ENCODE assay signal across 15 cellular contexts in genomic region chr17:48598727-48599126, GRCh38. TPM values are rescaled to one million over a fixed set of nuclear protein-coding genes. Genes with fewer than 3 reads are reported as not detected.
DNase-seq lines count a peak whose midpoint lies in the region; ATAC-seq and TF ChIP-seq lines count a peak whose summit lies in the region.
"Had no signal": no experiment of that assay in that cellular context is flagged by ENCODE, and none has a peak within 500 bp of the region (broad histone marks: within the 10 kb centered on the region; RNA-seq: fewer than 3 reads in every experiment).

No MANE protein-coding gene starts in this region.

- peak overlapping the region; percentile 53; the same call in 1 of the 2 replicates for H3K56ac ChIP-seq in IMR-90 (ENCODE audit: extremely low read depth, insufficient read depth, low read length)

- peak overlapping the region; percentile 97 for H3K14ac ChIP-seq in IMR-90 (replicated peaks; ENCODE audit: low read depth, low read length)

- peaks cover 78 to 98% (median 83%) of the 10 kb centered on the region in 3 donors for H3K27me3 Mint-ChIP-seq in naive B cell

- no peaks in the 10 kb centered on the region; the same call in 1 of the 2 replicates for H3K9me3 ChIP-seq in AG04450 (ENCODE audit: control insufficient read depth, insufficient read depth, low read length)
- no peaks in the 10 kb centered on the region for H3K9me3 ChIP-seq in IMR-90 (ENCODE audit: control insufficient read depth, insufficient read depth, low read length)
- H3K9me3 ChIP-seq in gastroesophageal sphincter = no peaks in the 10 kb centered on the region

- POLR2A ChIA-PET in AG04450 (lab: Yijun Ruan, JAX) (interaction anchor here (0.7 to 3.0 kb wide), 4 partner anchors 11 to 50 kb away, joined by 3 to 13 read pairs (median 4); no protein-coding TSS in a partner anchor), IMR-90 (lab: Charles Lee; ENCODE audit: unreplicated experiment) (interaction anchor here (0.5 kb wide), 1 partner anchor 10 kb away, joined by 3 read pairs; no protein-coding TSS in a partner anchor)

- H3K4me3 ChIP-seq in AG04450 (ENCODE audit: low read depth, low read length) (peak overlapping the region; percentile 76), IMR-90 (ENCODE audit: insufficient read depth, low read depth, low read length) (no peak overlapping the region), astrocyte of the spinal cord (ENCODE audit: low read depth, low read length) (peak overlapping the region; percentile 57), gastroesophageal sphincter (no peak overlapping the region)

- peak overlapping the region in 1 of 6 donors; percentile 77 for H3K27ac Mint-ChIP-seq in naive B cell

- H4K5ac ChIP-seq in IMR-90 (ENCODE audit: low read depth, low read length) = peak overlapping the region; percentile 35; the same call in 1 of the 2 replicates

- DNase-seq in AG04450 (ENCODE audit: low read depth, low spot score) (no peak), IMR-90 (no peak), astrocyte of the spinal cord (ENCODE audit: low read depth, low spot score) (no peak), naive B cell (no peak), COLO829 (ENCODE audit: low spot score) (no peak), NCI-H226 (no peak)
- DNase-seq: activated T-cell treated with anti-CD3 and anti-CD28 coated beads, Interleukin-2, amount 50 U/mL, for 48 hours; NCI-H446; nucleus accumbens; RPMI8226; WERI-Rb-1 had no signal

- peaks cover 25 to 47% (median 42%) of the 10 kb centered on the region in 3 donors for H3K4me1 Mint-ChIP-seq in naive B cell

- H2AFZ ChIP-seq in IMR-90 (replicated peaks; ENCODE audit: low read length, poor library complexity) = peak overlapping the region; percentile 71

- H3K18ac ChIP-seq in IMR-90 (ENCODE audit: low read depth, low read length) = no peak overlapping the region; the same call in 1 of the 2 replicates

- H3K27ac ChIP-seq in AG04450 (ENCODE audit: low read depth, low read length) (peak overlapping the region; percentile 83), IMR-90 (ENCODE audit: insufficient read depth, low read length) (peak overlapping the region; percentile 99; the same call in 1 of the 2 replicates), gastroesophageal sphincter (no peak overlapping the region)
- H3K27ac ChIP-seq: WERI-Rb-1 had no signal

- TF ChIP-seq RAD21 in IMR-90 (IDR thresholded peaks at IDR 0.05; ENCODE audit: low read length) = no peak

- in situ Hi-C loops in IMR-90 (cut with MboI; ENCODE audit: low sequenced_read_pairs) (loop anchor here (5.0 to 10.0 kb wide), 2 partner anchors 261 to 574 kb away; no protein-coding TSS in a partner anchor), astrocyte of the spinal cord (cut with HindIII; ENCODE audit: low sequenced_read_pairs) (no loop called here)

- CTCF ChIA-PET in AG04450 (lab: Charles Lee) (interaction anchor here (0.8 kb wide), 1 partner anchor 247 kb away, joined by 3 read pairs; no protein-coding TSS in a partner anchor), IMR-90 (lab: Yijun Ruan, JAX) (no interaction called here)

- ATAC-seq in IMR-90 (ENCODE audit: low read depth) (no peak), naive B cell (ENCODE audit: low read depth in 2 of 2) (no peak), GM21825 (IDR thresholded peaks at IDR 0.05; ENCODE audit: unreplicated experiment) (no peak), gastroesophageal sphincter (no peak)

- peak overlapping the region; percentile 38 for H2AK5ac ChIP-seq in IMR-90 (ENCODE audit: low read depth, low read length)

- H4K91ac ChIP-seq in IMR-90 (ENCODE audit: insufficient read depth, low read depth, low read length) = peak overlapping the region; percentile 84

- no peak for TF ChIP-seq CTCF in AG04450 (IDR thresholded peaks at IDR 0.05; ENCODE audit: low read depth, low read length)
- TF ChIP-seq CTCF in IMR-90 (conservative IDR thresholded peaks at IDR 0.05; ENCODE audit: low read depth, low read length) = no peak
- TF ChIP-seq CTCF in astrocyte of the spinal cord (IDR thresholded peaks at IDR 0.05; ENCODE audit: low read depth, low read length) = no peak
- no peak for TF ChIP-seq CTCF in gastroesophageal sphincter (IDR thresholded peaks at IDR 0.05)

- peak overlapping the region; percentile 99 for H3K9ac ChIP-seq in IMR-90 (ENCODE audit: low read depth, low read length)

- H3K27me3 ChIP-seq in AG04450 (ENCODE audit: control insufficient read depth, insufficient read depth, low read length) (peaks cover 2% of the 10 kb centered on the region), IMR-90 (ENCODE audit: control insufficient read depth, insufficient read depth, low read length) (no peaks in the 10 kb centered on the region), gastroesophageal sphincter (peaks cover 90% of the 10 kb centered on the region)

- H3K4me1 ChIP-seq in IMR-90 (ENCODE audit: control insufficient read depth, insufficient read depth, low read length) = peaks cover 12% of the 10 kb centered on the region
- H3K4me1 ChIP-seq in gastroesophageal sphincter = peaks cover 0 to 68% (median 7%) of the 10 kb centered on the region in 3 donors

- peaks cover 24 to 42% of the 10 kb centered on the region in 2 experiments; a peak in 3 of 4 replicates for H3K79me1 ChIP-seq in IMR-90 (ENCODE audit: low read depth in 1 of 2, low read length in 2 of 2)

- no CpG with 5 or more reads among the region's 7 CpGs for WGBS in IMR-90 (ENCODE audit: extremely low coverage in 2 of 2, insufficient read length in 1 of 2), 2 experiments
- 43 to 57% methylated on average over 2 to 6 of the region's 7 CpGs for WGBS in gastroesophageal sphincter (ENCODE audit: low coverage in 1 of 2), 2 donors

- peak overlapping the region; percentile 98; the same call in 1 of the 2 replicates for H3K4ac ChIP-seq in IMR-90 (ENCODE audit: low read depth, low read length)

- H3K9me3 Mint-ChIP-seq in naive B cell = peaks cover 0 to 5% (median 0%) of the 10 kb centered on the region in 7 donors

- 0 out of 2 replicates have a peak overlapping the region, but pooled peaks have one; percentile 21 for H2BK20ac ChIP-seq in IMR-90 (ENCODE audit: low read depth, low read length)

- H3K36me3 ChIP-seq in IMR-90 (ENCODE audit: control insufficient read depth, insufficient read depth, low read length) = peaks cover 9% of the 10 kb centered on the region; the same call in 1 of the 2 replicates
- H3K36me3 ChIP-seq in gastroesophageal sphincter = peaks cover 0 to 3% of the 10 kb centered on the region in 2 donors
- H3K36me3 ChIP-seq: WERI-Rb-1 had no signal

- H2BK5ac ChIP-seq in IMR-90 (ENCODE audit: low read depth, low read length, poor library complexity, severe bottlenecking) = no peak overlapping the region

- no peak for TF ChIP-seq POLR2A in IMR-90 (IDR thresholded peaks at IDR 0.05; ENCODE audit: low read depth, low read length)
- TF ChIP-seq POLR2A in gastroesophageal sphincter (IDR thresholded peaks at IDR 0.05) = no peak

- intact Hi-C loops in IMR-90 (cut with micrococcal nuclease) = loop anchor here (1.0 kb wide), 1 partner anchor 12 kb away; no protein-coding TSS in a partner anchor

- H3K36me3 Mint-ChIP-seq in naive B cell = peaks cover 0 to 7% of the 10 kb centered on the region in 2 donors

- H4K8ac ChIP-seq in IMR-90 (ENCODE audit: low read depth in 2 of 2, low read length in 2 of 2) = peak overlapping the region; percentile 55 to 86

- peak overlapping the region; percentile 78 for H3K23ac ChIP-seq in IMR-90 (ENCODE audit: low read depth, low read length)

- dilution Hi-C loops in IMR-90 (cut with HindIII; ENCODE audit: low sequenced_read_pairs, unreplicated experiment) = no loop called here

- BruUV-seq in IMR-90 (replicated peaks; lab: Mats Ljungman, UMichigan) = no TSS peak

- peak overlapping the region; percentile 1 for H2AK9ac ChIP-seq in IMR-90 (replicated peaks; ENCODE audit: low read depth, low read length, poor library complexity)

- peak overlapping the region; percentile 95 for H3K4me2 ChIP-seq in IMR-90 (ENCODE audit: low read depth, low read length)

- TF ChIP-seq EP300 in gastroesophageal sphincter (IDR thresholded peaks at IDR 0.05) = no peak

- H3K9me1 ChIP-seq in IMR-90 (ENCODE audit: insufficient read depth, low read length) = 0 out of 2 replicates have a peak, but pooled peaks cover 3% of the 10 kb centered on the region

- H2BK15ac ChIP-seq in IMR-90 (ENCODE audit: low read depth, low read length) = 0 out of 3 replicates have a peak overlapping the region, but pooled peaks have one; percentile 18

- peak overlapping the region; percentile 67; the same call in 1 of the 2 replicates for H2BK120ac ChIP-seq in IMR-90 (ENCODE audit: low read depth, low read length)

- H4K20me1 ChIP-seq in IMR-90 (ENCODE audit: insufficient read depth, low read length) = peaks cover 15% of the 10 kb centered on the region

- peak overlapping the region in 6 of 8 donors; percentile 77 to 88 (median 82) for H3K4me3 Mint-ChIP-seq in naive B cell

RNA-seq across cellular contexts. Expression of gene HOXB5, which starts 5.1 kb away (rescaled TPM):
- polyA plus RNA-seq in AG04450 (2011; rRNA removed) (9.4 and 9.8 TPM in 2 replicates), IMR-90 (2012; rRNA removed) (18.0 and 18.1 TPM in 2 replicates), naive B cell (ENCODE audit: low read depth in 6 of 6) (not detected)
- 4.2 and 4.4 TPM in 2 replicates for polyA minus RNA-seq in AG04450 (2011; rRNA and poly(A)+ RNA removed)
- total RNA-seq in IMR-90 (2012; rRNA removed) (0.54 and 0.56 TPM in 2 replicates), gastroesophageal sphincter (1 to 10 TPM in 3 of 4 donors, under 1 TPM in 1; 0.27 to 2.7 (median 1.4) TPM)
- polyA plus RNA-seq in IMR-90 (2012; cell fraction: cytosol; rRNA removed) = 19.7 and 32.7 TPM in 2 replicates
- polyA plus RNA-seq in IMR-90 (2012; cell fraction: nucleus; rRNA removed; ENCODE audit: low replicate concordance) = 13.4 and 16.5 TPM in 2 replicates
- total RNA-seq: chondrocyte had no signal

RNA-seq across cellular contexts. Expression of gene HOXB6, which starts 6.1 kb away (rescaled TPM):
- 15.4 and 20.4 TPM in 2 replicates for polyA plus RNA-seq in AG04450 (2011; rRNA removed)
- 9.1 and 12.0 TPM in 2 replicates for polyA minus RNA-seq in AG04450 (2011; rRNA and poly(A)+ RNA removed)
- 11.1 and 11.9 TPM in 2 replicates for total RNA-seq in IMR-90 (2012; rRNA removed)
- 42.2 and 48.1 TPM in 2 replicates for polyA plus RNA-seq in IMR-90 (2012; rRNA removed)
- polyA plus RNA-seq in IMR-90 (2012; cell fraction: cytosol; rRNA removed) = 66.4 and 75.0 TPM in 2 replicates
- 27.7 and 38.2 TPM in 2 replicates for polyA plus RNA-seq in IMR-90 (2012; cell fraction: nucleus; rRNA removed; ENCODE audit: low replicate concordance)
- polyA plus RNA-seq in naive B cell (ENCODE audit: low read depth in 6 of 6) = not detected
- 10 to 100 TPM in 1 of 4 donors, 1 to 10 TPM in 3; 4.9 to 40.1 (median 5.1) TPM for total RNA-seq in gastroesophageal sphincter
- total RNA-seq: chondrocyte had no signal

RNA-seq across cellular contexts. Expression of gene HOXB3, which starts 8.7 kb away (rescaled TPM):
- polyA plus RNA-seq in AG04450 (2011; rRNA removed) (28.3 and 33.0 TPM in 2 replicates), IMR-90 (2012; rRNA removed) (59.6 and 76.4 TPM in 2 replicates), naive B cell (ENCODE audit: low read depth in 6 of 6) (under 1 TPM in 1 of 6 donors, not detected in 5; 0.05 TPM)
- 12.3 and 12.5 TPM in 2 replicates for polyA minus RNA-seq in AG04450 (2011; rRNA and poly(A)+ RNA removed)
- total RNA-seq in IMR-90 (2012; rRNA removed) (6.3 and 8.6 TPM in 2 replicates), gastroesophageal sphincter (10 to 100 TPM; 11.4 to 48.7 (median 24.2) TPM)
- polyA plus RNA-seq in IMR-90 (2012; cell fraction: cytosol; rRNA removed) = 31.9 and 71.7 TPM in 2 replicates
- 383 and 595 TPM in 2 replicates for polyA plus RNA-seq in IMR-90 (2012; cell fraction: nucleus; rRNA removed; ENCODE audit: low replicate concordance)

RNA-seq across cellular contexts. Expression of gene HOXB7, which starts 12.1 kb away (rescaled TPM):
- polyA plus RNA-seq in AG04450 (2011; rRNA removed) (10.1 and 11.3 TPM in 2 replicates), IMR-90 (2012; rRNA removed) (6.7 and 7.5 TPM in 2 replicates), naive B cell (ENCODE audit: low read depth in 6 of 6) (under 1 TPM in 2 of 6 donors, not detected in 4; 0.24 to 0.58 TPM)
- 2.5 and 2.7 TPM in 2 replicates for polyA minus RNA-seq in AG04450 (2011; rRNA and poly(A)+ RNA removed)
- total RNA-seq in IMR-90 (2012; rRNA removed) (1.8 and 3.3 TPM in 2 replicates), gastroesophageal sphincter (1 to 10 TPM in 3 of 4 donors, under 1 TPM in 1; 0.78 to 8.9 (median 3.0) TPM)
- polyA plus RNA-seq in IMR-90 (2012; cell fraction: cytosol; rRNA removed) = 5.2 and 6.4 TPM in 2 replicates
- 1.8 and 2.6 TPM in 2 replicates for polyA plus RNA-seq in IMR-90 (2012; cell fraction: nucleus; rRNA removed; ENCODE audit: low replicate concordance)
- total RNA-seq: chondrocyte had no signal

RNA-seq across cellular contexts. Expression of gene HOXB8, which starts 16.4 kb away (rescaled TPM):
- polyA plus RNA-seq in AG04450 (2011; rRNA removed) (0.87 and 0.97 TPM in 2 replicates), IMR-90 (2012; rRNA removed) (5.3 and 6.2 TPM in 2 replicates), naive B cell (ENCODE audit: low read depth in 6 of 6) (not detected)
- polyA minus RNA-seq in AG04450 (2011; rRNA and poly(A)+ RNA removed) = 0.61 and 1.3 TPM in 2 replicates
- total RNA-seq in IMR-90 (2012; rRNA removed) (0.54 and 0.56 TPM in 2 replicates), gastroesophageal sphincter (1 to 10 TPM in 1 of 4 donors, under 1 TPM in 1, not detected in 2; 0.27 to 3.9 TPM)
- 2.2 and 6.0 TPM in 2 replicates for polyA plus RNA-seq in IMR-90 (2012; cell fraction: cytosol; rRNA removed)
- polyA plus RNA-seq in IMR-90 (2012; cell fraction: nucleus; rRNA removed; ENCODE audit: low replicate concordance) = 3.2 and 4.6 TPM in 2 replicates
- total RNA-seq: chondrocyte, fibroblast of villous mesenchyme had no signal

Comparison
In these comparisons a context has a peak if more than half of its experiments do, and no peak if none do; other contexts are left out.
1. H3K27ac ChIP-seq: peak in AG04450 (single experiment) and IMR-90 (single experiment); none in gastroesophageal sphincter (0 of 4).
2. H3K4me3 ChIP-seq: peak in AG04450 (single experiment) and astrocyte of the spinal cord (single experiment); none in IMR-90 (single experiment) and gastroesophageal sphincter (0 of 2).
3. RNA of gene HOXB5, which starts 5.1 kb away (polyA plus RNA-seq): 13.4 to 32.7 TPM in IMR-90 and 9.4 to 9.8 TPM in AG04450; not detected in naive B cell; every median in the first group is over 10 times any median in the second.
4. RNA of gene HOXB6, which starts 6.1 kb away (polyA plus RNA-seq): 27.7 to 75.0 TPM in IMR-90 and 15.4 to 20.4 TPM in AG04450; not detected in naive B cell; every median in the first group is over 10 times any median in the second.
5. RNA of gene HOXB3, which starts 8.7 kb away (polyA plus RNA-seq): 31.9 to 595 TPM in IMR-90 and 28.3 to 33.0 TPM in AG04450; 0.05 TPM in naive B cell; every median in the first group is over 10 times any median in the second.